ENCODE assay signal across 17 cellular contexts in genomic region chr15:31104048-31104447, GRCh38. TPM values are rescaled to one million over a fixed set of nuclear protein-coding genes. Genes with fewer than 3 reads are reported as not detected.
DNase-seq lines count a peak whose midpoint lies in the region; ATAC-seq, FAIRE-seq and TF ChIP-seq lines count a peak whose summit lies in the region.
"Had no signal": no experiment of that assay in that cellular context is flagged by ENCODE, and none has a peak within 500 bp of the region (broad histone marks: within the 10 kb centered on the region; RNA-seq: fewer than 3 reads in every experiment).

No MANE protein-coding gene starts in this region.

- H3K4ac ChIP-seq in H1 (replicated peaks; ENCODE audit: insufficient read length, low read depth, low read length): no peak overlapping the region
- H3K4ac ChIP-seq in neuronal stem cell (ENCODE audit: low read length): no peak overlapping the region
- H3K4ac ChIP-seq in H9 (ENCODE audit: low read depth, low read length): no peak overlapping the region

- CTCF ChIA-PET in H1 (lab: Charles Lee; ENCODE audit: partially characterized antibody): interaction anchor here (1.1 to 1.7 kb wide), 2 partner anchors 8 to 25 kb away, joined by 3 to 5 read pairs; no protein-coding TSS in a partner anchor

- H3K27me3 ChIP-seq in right atrium auricular region (no peaks in the 10 kb centered on the region), left ventricle myocardium inferior (ENCODE audit: low read depth) (peaks cover 4% of the 10 kb centered on the region), H1 (replicated peaks in 1 of 4; ENCODE audit: control insufficient read depth in 3 of 4, extremely low read depth in 1 of 4, insufficient read depth in 3 of 4, low read length in 3 of 4) (no peaks in the 10 kb centered on the region), neuronal stem cell (ENCODE audit: control insufficient read depth in 3 of 3, insufficient read depth in 3 of 3, low read depth in 1 of 3, low read length in 3 of 3) (peaks cover 0 to 6% (median 0%) of the 10 kb centered on the region in 3 experiments), heart right ventricle (peaks cover 0 to 7% (median 0%) of the 10 kb centered on the region in 7 donors), H9 (ENCODE audit: insufficient read depth, low read length) (no peaks in the 10 kb centered on the region)
- H3K27me3 ChIP-seq: BLaER1 treated with 17β-estradiol and CSF1 and Interleukin-3, amounts not matched to agents 10 nM and 100 nM had no signal

- H4K91ac ChIP-seq in H1 (replicated peaks; ENCODE audit: insufficient read length, low read length): no peak overlapping the region
- no peak overlapping the region for H4K91ac ChIP-seq in neuronal stem cell (ENCODE audit: low read depth, low read length, poor library complexity)
- no peak overlapping the region for H4K91ac ChIP-seq in H9 (ENCODE audit: insufficient read length, low read depth, low read length)

- H2BK12ac ChIP-seq in H1 (ENCODE audit: low read depth, low read length) (no peak overlapping the region), neuronal stem cell (ENCODE audit: low read length) (no peak overlapping the region), H9 (ENCODE audit: insufficient read length, low read depth, low read length) (no peak overlapping the region)

- TF ChIP-seq RAD21 in H1 (IDR thresholded peaks at IDR 0.05 in 1 of 2, conservative IDR thresholded peaks at IDR 0.05 in 1 of 2; ENCODE audit: low read depth in 2 of 2, low read length in 2 of 2): no peak

- H3K14ac ChIP-seq in H1 (ENCODE audit: insufficient read length) (no peak overlapping the region), neuronal stem cell (ENCODE audit: low read length) (no peak overlapping the region), H9 (ENCODE audit: insufficient read depth, low read length) (no peak overlapping the region)

- 97% methylated on average over 7 of the region's 7 CpGs; no CpG with 5 or more reads in 1 of the 2 experiments for WGBS in H1 (ENCODE audit: extremely low coverage in 1 of 2, insufficient coverage in 1 of 2, insufficient read length in 1 of 2, insufficient replicate concordance in 2 of 2, low coverage in 1 of 2, low lambda C conversion rate in 2 of 2, missing lambda C conversion rate in 1 of 2), 2 experiments
- WGBS in neuronal stem cell (ENCODE audit: extremely low coverage in 2 of 2, insufficient read length in 2 of 2, insufficient replicate concordance in 1 of 2), 2 donors: no CpG with 5 or more reads among the region's 7 CpGs
- 82 to 89% methylated on average over 7 of the region's 7 CpGs for WGBS in heart right ventricle, 2 donors
- no CpG with 5 or more reads among the region's 7 CpGs for WGBS in H9 (ENCODE audit: extremely low coverage, insufficient read length, low lambda C conversion rate)

- no peak for TF ChIP-seq EP300 in H1 (IDR thresholded peaks at IDR 0.05; ENCODE audit: borderline replicate concordance in 1 of 2, low read depth in 2 of 2, low read length in 2 of 2)

- no peaks in the 10 kb centered on the region for H3K79me2 ChIP-seq in H1 (ENCODE audit: control insufficient read depth in 1 of 2, insufficient read depth in 2 of 2, low read length in 2 of 2)
- no peaks in the 10 kb centered on the region for H3K79me2 ChIP-seq in H9 (ENCODE audit: insufficient read depth, low read length)

- H3K27ac Mint-ChIP-seq in type B pancreatic cell (no peak overlapping the region), H9 (no peak overlapping the region)
- H3K27ac Mint-ChIP-seq: CD4-positive, alpha-beta memory T cell; GM23338 had no signal

- H3K9me3 ChIP-seq in right atrium auricular region: no peaks in the 10 kb centered on the region
- H3K9me3 ChIP-seq in left ventricle myocardium inferior (replicated peaks): peaks cover 3% of the 10 kb centered on the region
- H3K9me3 ChIP-seq in H1 (ENCODE audit: insufficient read depth in 2 of 2, low read depth in 1 of 2, low read length in 1 of 2): no peaks in the 10 kb centered on the region
- no peaks in the 10 kb centered on the region for H3K9me3 ChIP-seq in neuronal stem cell (replicated peaks in 1 of 2; ENCODE audit: control insufficient read depth in 2 of 2, insufficient read depth in 1 of 2, low read depth in 1 of 2, low read length in 2 of 2)
- H3K9me3 ChIP-seq in heart right ventricle: peaks cover 0 to 7% (median 0%) of the 10 kb centered on the region in 11 donors
- no peaks in the 10 kb centered on the region for H3K9me3 ChIP-seq in H9 (ENCODE audit: control insufficient read depth, low read depth, low read length)

- H3K23ac ChIP-seq in H1 (ENCODE audit: insufficient read length) (no peak overlapping the region), neuronal stem cell (ENCODE audit: low read depth, low read length, poor library complexity) (no peak overlapping the region), H9 (ENCODE audit: insufficient read length, low read depth, low read length) (no peak overlapping the region)

- H2BK15ac ChIP-seq in H1 (ENCODE audit: low read length) (peak overlapping the region; percentile 46; the same call in 1 of the 2 replicates), neuronal stem cell (ENCODE audit: low read length) (no peak overlapping the region), H9 (ENCODE audit: low read depth, low read length) (no peak overlapping the region)

- H3K18ac ChIP-seq in H1 (ENCODE audit: extremely low read depth, low read length): no peak overlapping the region; the same call in 1 of the 2 replicates
- H3K18ac ChIP-seq in neuronal stem cell (ENCODE audit: low read length): peak overlapping the region; percentile 13
- H3K18ac ChIP-seq in H9 (ENCODE audit: insufficient read length, low read depth, low read length): no peak overlapping the region

- peak; percentile 43 for DNase-seq in right atrium auricular region (ENCODE audit: low spot score)
- DNase-seq in left ventricle myocardium inferior: no peak
- DNase-seq in H1 (ENCODE audit: low read depth in 1 of 2, low spot score in 2 of 2): peak in 1 of 2 experiments; percentile 42
- no peak for DNase-seq in neuronal stem cell (ENCODE audit: low spot score)
- DNase-seq in type B pancreatic cell (ENCODE audit: extremely low spot score, unreplicated experiment): peak; percentile 50
- DNase-seq in heart right ventricle: no peak
- no peak for DNase-seq in H9
- DNase-seq: 8988T; AML-193; CD4-positive, alpha-beta memory T cell; DMS79; HCEC 1CT had no signal

- H2BK5ac ChIP-seq in H1 (ENCODE audit: low read depth, low read length): no peak overlapping the region
- no peak overlapping the region for H2BK5ac ChIP-seq in neuronal stem cell (ENCODE audit: low read length)
- no peak overlapping the region for H2BK5ac ChIP-seq in H9 (ENCODE audit: insufficient read length, low read length)

- H3K4me1 Mint-ChIP-seq in type B pancreatic cell (ENCODE audit: unreplicated experiment) (peaks cover 18% of the 10 kb centered on the region), H9 (peaks cover 17 to 19% of the 10 kb centered on the region in 2 experiments)
- H3K4me1 Mint-ChIP-seq: CD4-positive, alpha-beta memory T cell had no signal

- H2AFZ ChIP-seq in H1 (ENCODE audit: low read length): peak overlapping the region; percentile 11; the same call in 1 of the 2 replicates
- H2AFZ ChIP-seq in neuronal stem cell (ENCODE audit: low read length): no peak overlapping the region
- no peak overlapping the region for H2AFZ ChIP-seq in H9 (ENCODE audit: low read length)
- H2AFZ ChIP-seq: GM23338 had no signal

- TF ChIP-seq POLR2A in H1 (IDR thresholded peaks at IDR 0.05; ENCODE audit: control extremely low read depth in 1 of 2, low read depth in 2 of 2, low read length in 2 of 2): no peak

- H3K27ac ChIP-seq in right atrium auricular region: no peak overlapping the region
- no peak overlapping the region for H3K27ac ChIP-seq in left ventricle myocardium inferior (replicated peaks)
- H3K27ac ChIP-seq in H1 (ENCODE audit: low read depth, low read length): no peak overlapping the region
- H3K27ac ChIP-seq in neuronal stem cell (replicated peaks; ENCODE audit: low read length): no peak overlapping the region
- H3K27ac ChIP-seq in heart right ventricle: no peak overlapping the region
- H3K27ac ChIP-seq in H9 (ENCODE audit: insufficient read length, low read depth, low read length): no peak overlapping the region
- H3K27ac ChIP-seq: BLaER1 treated with 17β-estradiol and CSF1 and Interleukin-3, amounts not matched to agents 10 nM and 100 nM had no signal

- H3K4me1 ChIP-seq in right atrium auricular region (no peaks in the 10 kb centered on the region), left ventricle myocardium inferior (no peaks in the 10 kb centered on the region), H1 (replicated peaks in 1 of 4; ENCODE audit: control insufficient read depth in 3 of 4, insufficient read depth in 4 of 4, low read length in 3 of 4) (peaks cover 0 to 3% (median under 1%) of the 10 kb centered on the region in 4 experiments; a peak in 3 of 7 replicates), neuronal stem cell (ENCODE audit: control insufficient read depth in 2 of 2, insufficient read depth in 1 of 2, low read depth in 1 of 2, low read length in 2 of 2) (peaks cover 0 to 17% of the 10 kb centered on the region in 2 donors), heart right ventricle (peaks cover 0 to 13% (median 0%) of the 10 kb centered on the region in 9 donors), H9 (ENCODE audit: insufficient read depth, low read length) (peaks cover 2% of the 10 kb centered on the region; the same call in 1 of the 2 replicates)

- H3K4me3 ChIP-seq in right atrium auricular region: no peak overlapping the region
- no peak overlapping the region for H3K4me3 ChIP-seq in left ventricle myocardium inferior
- no peak overlapping the region for H3K4me3 ChIP-seq in H1 (ENCODE audit: extremely low read depth in 1 of 4, insufficient read depth in 2 of 4, low read depth in 3 of 4, low read length in 4 of 4)
- no peak overlapping the region for H3K4me3 ChIP-seq in neuronal stem cell (ENCODE audit: low read length in 2 of 2)
- H3K4me3 ChIP-seq in heart right ventricle: no peak overlapping the region
- H3K4me3 ChIP-seq: BLaER1 treated with 17β-estradiol and CSF1 and Interleukin-3, amounts not matched to agents 10 nM and 100 nM; GM23338 had no signal

- H3K9ac ChIP-seq in H1 (replicated peaks in 1 of 4; ENCODE audit: extremely low read depth in 1 of 4, low read depth in 3 of 4, low read length in 3 of 4): no peak overlapping the region
- no peak overlapping the region for H3K9ac ChIP-seq in neuronal stem cell (ENCODE audit: low read depth, low read length, poor library complexity)
- no peak overlapping the region for H3K9ac ChIP-seq in H9 (ENCODE audit: extremely low read depth, insufficient read length, low read length)
- H3K9ac ChIP-seq: BLaER1 treated with 17β-estradiol and CSF1 and Interleukin-3, amounts not matched to agents 10 nM and 100 nM had no signal

- no peaks in the 10 kb centered on the region for H3K36me3 ChIP-seq in right atrium auricular region
- H3K36me3 ChIP-seq in left ventricle myocardium inferior: no peaks in the 10 kb centered on the region
- no peaks in the 10 kb centered on the region for H3K36me3 ChIP-seq in H1 (ENCODE audit: control insufficient read depth in 2 of 4, insufficient read depth in 4 of 4, low read length in 3 of 4)
- H3K36me3 ChIP-seq in neuronal stem cell (replicated peaks in 1 of 2; ENCODE audit: control insufficient read depth in 2 of 2, insufficient read depth in 2 of 2, low read length in 2 of 2): no peaks in the 10 kb centered on the region
- no peaks in the 10 kb centered on the region for H3K36me3 ChIP-seq in heart right ventricle
- H3K36me3 ChIP-seq: BLaER1 treated with 17β-estradiol and CSF1 and Interleukin-3, amounts not matched to agents 10 nM and 100 nM had no signal

- H3K36me3 Mint-ChIP-seq in type B pancreatic cell (no peaks in the 10 kb centered on the region), H9 (ENCODE audit: insufficient read depth in 1 of 3, low read depth in 3 of 3) (no peaks in the 10 kb centered on the region; a peak in 1 of 7 replicates)
- H3K36me3 Mint-ChIP-seq: CD4-positive, alpha-beta memory T cell had no signal

- no peak for TF ChIP-seq CTCF in right atrium auricular region (IDR thresholded peaks at IDR 0.05)
- no peak for TF ChIP-seq CTCF in left ventricle myocardium inferior (IDR thresholded peaks at IDR 0.05; ENCODE audit: borderline replicate concordance)
- no peak for TF ChIP-seq CTCF in H1 (IDR thresholded peaks at IDR 0.05; ENCODE audit: control extremely low read depth in 1 of 3, insufficient read depth in 1 of 3, low read depth in 1 of 3, low read length in 3 of 3)
- TF ChIP-seq CTCF in type B pancreatic cell (conservative IDR thresholded peaks at IDR 0.05): no peak
- TF ChIP-seq CTCF in heart right ventricle (IDR thresholded peaks at IDR 0.05): no peak
- TF ChIP-seq CTCF in H9 (conservative IDR thresholded peaks at IDR 0.05): no peak

- H2AK5ac ChIP-seq in H1 (ENCODE audit: low read depth, low read length): no peak overlapping the region
- H2AK5ac ChIP-seq in neuronal stem cell (ENCODE audit: low read depth, low read length): peak overlapping the region; percentile 48
- no peak overlapping the region for H2AK5ac ChIP-seq in H9 (ENCODE audit: insufficient read length, low read length)

- POLR2A ChIA-PET in H1 (lab: Charles Lee; ENCODE audit: partially characterized antibody): no interaction called here

- H3K27me3 Mint-ChIP-seq in type B pancreatic cell: no peaks in the 10 kb centered on the region
- H3K27me3 Mint-ChIP-seq in H9 (ENCODE audit: low read depth): peaks cover 2% of the 10 kb centered on the region

- H3K4me3 Mint-ChIP-seq in type B pancreatic cell (no peak overlapping the region), H9 (no peak overlapping the region; a peak in 1 of 5 replicates)
- H3K4me3 Mint-ChIP-seq: CD4-positive, alpha-beta memory T cell; GM23338 had no signal

- ATAC-seq in GM21447 (IDR thresholded peaks at IDR 0.05; ENCODE audit: unreplicated experiment) (no peak), heart right ventricle (no peak)
- ATAC-seq: GM23338 had no signal

- no peaks in the 10 kb centered on the region; the same call in 1 of the 2 replicates for H3K79me1 ChIP-seq in H1 (ENCODE audit: low read depth, low read length)
- no peaks in the 10 kb centered on the region for H3K79me1 ChIP-seq in neuronal stem cell (ENCODE audit: low read depth, low read length)
- no peaks in the 10 kb centered on the region for H3K79me1 ChIP-seq in H9 (ENCODE audit: insufficient read depth, low read depth, low read length, poor library complexity, severe bottlenecking)

- intact Hi-C loops in left ventricle myocardium inferior (cut with micrococcal nuclease) (loop anchor here (5.0 kb wide), 1 partner anchor 217 kb away; no protein-coding TSS in a partner anchor), heart right ventricle (cut with DNase I) (loop anchor here in 1 of 10 donors (10.0 kb wide), 1 partner anchor 189 kb away; no protein-coding TSS in a partner anchor)

- no peaks in the 10 kb centered on the region for H4K20me1 ChIP-seq in H1 (replicated peaks in 1 of 2; ENCODE audit: control insufficient read depth in 1 of 2, insufficient read depth in 2 of 2, low read length in 2 of 2)
- H4K20me1 ChIP-seq in H9 (ENCODE audit: control insufficient read depth, insufficient read depth, insufficient read length): no peaks in the 10 kb centered on the region
- H4K20me1 ChIP-seq: BLaER1 treated with 17β-estradiol and CSF1 and Interleukin-3, amounts not matched to agents 10 nM and 100 nM had no signal

- H4K5ac ChIP-seq in H1 (ENCODE audit: insufficient read length, low read depth, low read length) (no peak overlapping the region), H9 (ENCODE audit: insufficient read length, low read depth, low read length) (no peak overlapping the region)

- no peaks in the 10 kb centered on the region for H3K9me3 Mint-ChIP-seq in type B pancreatic cell
- no peaks in the 10 kb centered on the region for H3K9me3 Mint-ChIP-seq in H9
- H3K9me3 Mint-ChIP-seq: GM23338 had no signal

- no peak overlapping the region for H3T11ph ChIP-seq in H9 (ENCODE audit: low read length)

- no peak overlapping the region for H4K8ac ChIP-seq in H1 (ENCODE audit: extremely low read depth, insufficient read depth, low read length)
- H4K8ac ChIP-seq in neuronal stem cell (ENCODE audit: low read depth, low read length): no peak overlapping the region
- H4K8ac ChIP-seq in H9 (replicated peaks; ENCODE audit: insufficient read length, low read depth, low read length): no peak overlapping the region

- H3K23me2 ChIP-seq in H1 (ENCODE audit: low read depth, low read length) (no peaks in the 10 kb centered on the region), H9 (ENCODE audit: insufficient read length, low read depth, low read length, poor library complexity, severe bottlenecking) (no peaks in the 10 kb centered on the region)

- no peak for FAIRE-seq in H1 (lab: Jason Lieb, UNC)
- FAIRE-seq: GM12891 had no signal

- H3K4me2 ChIP-seq in H1 (ENCODE audit: insufficient read depth in 1 of 2, low read depth in 2 of 2, low read length in 2 of 2) (no peak overlapping the region), neuronal stem cell (ENCODE audit: insufficient read depth, low read length, poor library complexity, severe bottlenecking) (no peak overlapping the region), H9 (ENCODE audit: insufficient read depth, insufficient read length, low read length) (no peak overlapping the region)
- H3K4me2 ChIP-seq: BLaER1 treated with 17β-estradiol and CSF1 and Interleukin-3, amounts not matched to agents 10 nM and 100 nM; GM23338 had no signal

- H2BK20ac ChIP-seq in H1 (ENCODE audit: low read length): no peak overlapping the region; the same call in 1 of the 2 replicates
- no peak overlapping the region for H2BK20ac ChIP-seq in H9 (ENCODE audit: low read depth, low read length, poor library complexity, severe bottlenecking)

- no peak overlapping the region for H3K56ac ChIP-seq in H1 (replicated peaks; ENCODE audit: insufficient read length, low read depth, low read length)
- H3K56ac ChIP-seq in H9 (ENCODE audit: insufficient read length, low read depth, low read length): no peak overlapping the region

- H2BK120ac ChIP-seq in H1 (replicated peaks; ENCODE audit: low read depth, low read length) (no peak overlapping the region), neuronal stem cell (ENCODE audit: low read depth, low read length) (no peak overlapping the region), H9 (ENCODE audit: low read depth, low read length, poor library complexity, severe bottlenecking) (no peak overlapping the region)

RNA-seq across cellular contexts. Expression of gene TRPM1, which starts 2.5 kb away (rescaled TPM):
- not detected for total RNA-seq in right atrium auricular region
- not detected for total RNA-seq in left ventricle myocardium inferior
- not detected in 2 replicates for total RNA-seq in H1 (2021; fragmentation: NEBNext Ultra II Directional; extraction: Animal tissue kit (Norgen Biotek cat#: 25700))
- 0.05 and 0.16 TPM in 2 replicates for polyA plus RNA-seq in H1 (2011; rRNA removed)
- 0.08 TPM for polyA plus RNA-seq in H1 (2011; cell fraction: cytosol; rRNA removed)
- polyA plus RNA-seq in H1 (2011; cell fraction: nucleus; rRNA removed): 0.21 TPM
- polyA plus RNA-seq in H1 (2012, experiment 1 of 2): 0.07 to 0.17 TPM in 2 of 4 replicates, not detected in the others
- polyA plus RNA-seq in H1 (2012, experiment 2 of 2): not detected
- 0.24 TPM for polyA plus RNA-seq in H1 (2013, experiment 1 of 2)
- 0.33 TPM for polyA plus RNA-seq in H1 (2013, experiment 2 of 2)
- polyA minus RNA-seq in H1 (2011; rRNA and poly(A)+ RNA removed): 0.12 and 0.25 TPM in 2 replicates
- polyA minus RNA-seq in H1 (2011; cell fraction: cytosol; rRNA and poly(A)+ RNA removed): not detected
- not detected for polyA minus RNA-seq in H1 (2011; cell fraction: nucleus; rRNA and poly(A)+ RNA removed)
- not detected for polyA plus RNA-seq in neuronal stem cell (2013, experiment 1 of 2)
- not detected for polyA plus RNA-seq in neuronal stem cell (2013, experiment 2 of 2)
- 9.5 TPM in 1 of 2 replicates, not detected in the other for total RNA-seq in type B pancreatic cell (ENCODE audit: low replicate concordance)
- total RNA-seq in heart right ventricle: not detected
- polyA plus RNA-seq in heart right ventricle: under 1 TPM in 1 of 2 donors, not detected in 1; 0.06 TPM
- not detected in 2 replicates for total RNA-seq in H9 (2021)
- total RNA-seq: CD4-positive, alpha-beta memory T cell; GM23338; HT-29 had no signal
- polyA plus RNA-seq: CD4-positive, alpha-beta memory T cell had no signal

Comparison
In these comparisons a context has a peak if more than half of its experiments do, and no peak if none do; other contexts are left out.
1. DNase-seq: peak in right atrium auricular region (single experiment) and type B pancreatic cell (single experiment); none in left ventricle myocardium inferior (single experiment), neuronal stem cell (single experiment), heart right ventricle (0 of 2) and H9 (single experiment).